In the genomic region with DNA sequence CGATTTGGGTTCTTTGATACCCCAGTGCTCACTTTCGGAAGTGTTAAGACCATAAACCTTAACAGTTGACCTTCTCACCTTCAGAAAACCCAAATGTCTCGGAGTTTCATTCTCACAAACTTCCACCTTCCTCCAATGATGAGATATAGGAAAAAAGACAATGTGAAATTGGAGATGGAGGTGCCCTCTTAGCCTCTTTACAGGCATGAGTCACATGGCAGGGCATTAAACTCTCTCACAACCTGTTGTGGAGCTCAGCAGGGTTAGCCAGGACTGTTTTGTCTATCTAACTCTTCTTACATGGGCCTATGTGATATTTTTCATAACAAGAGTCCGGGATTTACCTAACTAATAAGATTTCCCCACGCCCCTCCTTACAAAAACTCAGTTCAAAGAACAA, we compare ENCODE assay signal across 26 cellular contexts. TPM values are rescaled to one million over a fixed set of nuclear protein-coding genes. Genes with fewer than 3 reads are reported as not detected.
"Had no signal": no experiment of that assay in that cellular context is flagged by ENCODE, and none has a peak within 500 bp of the region (broad histone marks: within the 10 kb centered on the region; RNA-seq: fewer than 3 reads in every experiment).

No MANE protein-coding gene starts in this region.

- H3K36me3 ChIP-seq: breast epithelium, left lung, neutrophil, ovary, prostate gland, tibial artery, WERI-Rb-1 had no signal

- DNase-seq: activated CD4-positive, alpha-beta T cell treated with anti-CD3 and anti-CD28 coated beads, Interleukin-2, amount 10 ng/mL, durations not matched to agents 7 days and 5 days; activated CD4-positive, CD25-positive, alpha-beta regulatory T cell treated with anti-CD3 and anti-CD28 coated beads, Interleukin-2, amount 50 U/mL, for 72 hours; activated gamma-delta T cell treated with Interleukin-2 at 50 U/mL for 16 hours; activated T-cell treated with anti-CD3 and anti-CD28 coated beads, Interleukin-2, amount 50 U/mL, for 1 hour; dorsolateral prefrontal cortex; effector memory CD8-positive, alpha-beta T cell; foreskin melanocyte; immature natural killer cell; left lung; ovary; stimulated activated CD4-positive, alpha-beta T cell treated with anti-CD3 and anti-CD28 coated beads, Interleukin-12 subunit alpha, Interleukin-12 subunit beta, amount 100 ng/mL, for 4 hours; stimulated activated CD4-positive, alpha-beta T cell treated with anti-CD3 and anti-CD28 coated beads, Interleukin-4, amount 100 ng/mL, for 4 hours; substantia nigra; tibial artery; WERI-Rb-1 had no signal

- H3K4me1 ChIP-seq: breast epithelium, left lung, prostate gland had no signal

- FAIRE-seq: colon, endothelial cell of umbilical vein, TTC549 had no signal

- H3K27ac ChIP-seq: breast epithelium, dorsolateral prefrontal cortex, left lung, neutrophil, ovary, prostate gland, tibial artery, WERI-Rb-1 had no signal

- ATAC-seq: activated naive CD4-positive, alpha-beta T cell treated with anti-CD3 and anti-CD28 coated beads, Interleukin-2, amount 50 U/mL, for 72 hours; effector memory CD8-positive, alpha-beta T cell; esophagus mucosa; left lung; natural killer cell treated with Interleukin-12 subunit alpha and Interleukin-12 subunit beta and Interleukin-15 and Interleukin-18, amount 100 ng/mL, for 72 hours had no signal

- H3K4me3 ChIP-seq: breast epithelium, dorsolateral prefrontal cortex, left lung, ovary, prostate gland, tibial artery had no signal

- H3K9me3 ChIP-seq: breast epithelium, left lung, neutrophil, ovary, prostate gland, tibial artery had no signal

- H3K27me3 ChIP-seq: breast epithelium, left lung, ovary, tibial artery had no signal

RNA-seq across cellular contexts. Expression of gene AGTR1, which starts 10.7 kb away (rescaled TPM):
- total RNA-seq: activated CD4-positive, alpha-beta T cell treated with anti-CD3 and anti-CD28 coated beads, Interleukin-2, amount 10 ng/mL, durations not matched to agents 7 days and 5 days; activated naive CD4-positive, alpha-beta T cell treated with anti-CD3 and anti-CD28 coated beads, Interleukin-2, amount 50 U/mL, for 72 hours; endothelial cell of umbilical vein; kidney epithelial cell; lung microvascular endothelial cell; natural killer cell treated with Interleukin-12 subunit alpha and Interleukin-12 subunit beta and Interleukin-15 and Interleukin-18, amount 100 ng/mL, for 72 hours had no signal
- polyA plus RNA-seq: endothelial cell of umbilical vein, immature natural killer cell had no signal
